ENCODE assay signal across 34 cellular contexts in the genomic region with DNA sequence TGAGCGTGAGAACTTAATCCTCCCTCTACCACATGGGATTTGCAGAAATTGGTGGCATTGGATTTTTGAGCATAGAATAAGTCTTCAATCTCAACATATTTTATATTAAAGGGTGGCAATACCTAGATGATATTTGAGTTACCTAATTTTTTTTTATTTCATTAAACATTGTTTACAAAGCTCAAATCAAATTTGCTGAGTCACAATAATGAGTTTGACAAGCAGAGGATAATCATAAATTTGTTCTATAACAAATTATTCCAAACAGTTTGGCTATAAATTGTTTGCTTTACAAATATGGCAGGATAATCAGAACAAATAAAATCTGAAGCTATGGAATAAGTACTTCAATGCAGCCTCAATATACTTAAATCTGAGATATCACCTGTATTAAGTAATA. TPM values are rescaled to one million over a fixed set of nuclear protein-coding genes. Genes with fewer than 3 reads are reported as not detected.
"Had no signal": no experiment of that assay in that cellular context is flagged by ENCODE, and none has a peak within 500 bp of the region (broad histone marks: within the 10 kb centered on the region; RNA-seq: fewer than 3 reads in every experiment).

No MANE protein-coding gene starts in this region.

- H3K27me3 ChIP-seq: adrenal gland, body of pancreas, esophagus muscularis mucosa, foreskin keratinocyte, gastroesophageal sphincter, heart right ventricle had no signal

- H3K27ac ChIP-seq: adrenal gland, body of pancreas, esophagus muscularis mucosa, foreskin keratinocyte, gastroesophageal sphincter, heart right ventricle had no signal

- H3K36me3 ChIP-seq: adrenal gland, esophagus muscularis mucosa, gastroesophageal sphincter, heart right ventricle had no signal

- H3K4me3 ChIP-seq: adrenal gland, body of pancreas, esophagus muscularis mucosa, gastroesophageal sphincter, heart right ventricle had no signal

- DNase-seq: activated CD4-positive, alpha-beta memory T cell treated with anti-CD3 and anti-CD28 coated beads for 36 hours; activated CD4-positive, alpha-beta T cell treated with anti-CD3 and anti-CD28 coated beads for 36 hours; activated CD4-positive, alpha-beta T cell treated with anti-CD3 and anti-CD28 coated beads, Interleukin-2, amount 10 ng/mL, durations not matched to agents 24 days and 14 days; activated CD4-positive, CD25-positive, alpha-beta regulatory T cell; activated CD4-positive, CD25-positive, alpha-beta regulatory T cell treated with anti-CD3 and anti-CD28 coated beads, Interleukin-2, amount 50 U/mL, for 72 hours; activated CD8-positive, alpha-beta memory T cell treated with anti-CD3 and anti-CD28 coated beads, Interleukin-2, amount 10 ng/mL, durations not matched to agents 7 days and 5 days; activated CD8-positive, alpha-beta memory T cell treated with anti-CD3 and anti-CD28 coated beads, Interleukin-2, amount 50 U/mL, for 4 hours; activated CD8-positive, alpha-beta T cell treated with anti-CD3 and anti-CD28 coated beads, Interleukin-2, amount 10 ng/mL, durations not matched to agents 7 days and 5 days; activated effector memory CD4-positive, alpha-beta T cell treated with anti-CD3 and anti-CD28 coated beads, Interleukin-2, amount 50 U/mL, for 16 hours; activated naive CD4-positive, alpha-beta T cell treated with anti-CD3 and anti-CD28 coated beads for 36 hours; activated naive CD8-positive, alpha-beta T cell treated with anti-CD3 and anti-CD28 coated beads for 36 hours; activated naive CD8-positive, alpha-beta T cell treated with anti-CD3 and anti-CD28 coated beads, Interleukin-2, amount 50 U/mL, for 24 hours; activated T-cell treated with anti-CD3 and anti-CD28 coated beads, Interleukin-2, amount 50 U/mL, for 1 hour; activated T-cell treated with anti-CD3 and anti-CD28 coated beads, Interleukin-2, amount 50 U/mL, for 48 hours; adrenal gland; amygdala; aorta; body of pancreas; caudate nucleus; cortex of kidney; dermis blood vessel endothelial cell; effector CD4-positive, alpha-beta T cell; effector memory CD8-positive, alpha-beta T cell; erythroblast; foreskin keratinocyte; heart right ventricle; T-helper 17 cell; T1000 had no signal

- H3K4me1 ChIP-seq: adrenal gland, body of pancreas, esophagus muscularis mucosa, gastroesophageal sphincter had no signal

- ATAC-seq: activated CD4-positive, alpha-beta T cell treated with anti-CD3 and anti-CD28 coated beads for 36 hours; activated CD8-positive, alpha-beta memory T cell treated with anti-CD3 and anti-CD28 coated beads, Interleukin-2, amount 10 ng/mL, durations not matched to agents 7 days and 5 days; activated CD8-positive, alpha-beta T cell treated with anti-CD3 and anti-CD28 coated beads, Interleukin-2, amount 10 ng/mL, durations not matched to agents 7 days and 5 days; activated naive CD8-positive, alpha-beta T cell treated with anti-CD3 and anti-CD28 coated beads, Interleukin-2, amount 50 U/mL, for 24 hours; body of pancreas; effector memory CD8-positive, alpha-beta T cell; foreskin keratinocyte; gastroesophageal sphincter; heart right ventricle; T-helper 17 cell had no signal

RNA-seq across cellular contexts. Expression of a gene that starts 22.7 kb away (rescaled TPM):
- total RNA-seq: activated CD4-positive, alpha-beta memory T cell treated with anti-CD3 and anti-CD28 coated beads for 36 hours; activated CD4-positive, alpha-beta T cell treated with anti-CD3 and anti-CD28 coated beads for 36 hours; activated CD4-positive, alpha-beta T cell treated with anti-CD3 and anti-CD28 coated beads, Interleukin-2, amount 10 ng/mL, durations not matched to agents 24 days and 14 days; activated CD8-positive, alpha-beta memory T cell treated with anti-CD3 and anti-CD28 coated beads for 36 hours; activated CD8-positive, alpha-beta memory T cell treated with anti-CD3 and anti-CD28 coated beads, Interleukin-2, amount 10 ng/mL, durations not matched to agents 7 days and 5 days; activated CD8-positive, alpha-beta T cell treated with anti-CD3 and anti-CD28 coated beads, Interleukin-2, amount 10 ng/mL, durations not matched to agents 7 days and 5 days; activated naive CD4-positive, alpha-beta T cell treated with anti-CD3 and anti-CD28 coated beads for 36 hours; activated naive CD8-positive, alpha-beta T cell treated with anti-CD3 and anti-CD28 coated beads for 36 hours; activated T-helper 1 cell treated with anti-CD3 and anti-CD28 coated beads, Interleukin-12 subunit alpha, Interleukin-12 subunit beta, Interleukin-2, Interleukin-4 antibody, amounts not matched to agents 30 ng/mL and 10 ng/mL and 1 ng/mL, durations not matched to agents 14 hours and 24 hours and 36 hours; activated T-helper 2 cell treated with anti-CD3 and anti-CD28 coated beads, Interferon-gamma antibody, Interleukin-2, Interleukin-4, amounts not matched to agents 10 μg/mL and 5 μg/mL and 100 μg/mL, durations not matched to agents 14 hours and 24 hours and 36 hours; chondrocyte; foreskin keratinocyte; T-helper 17 cell had no signal
- polyA plus RNA-seq: foreskin keratinocyte had no signal
